Comparison of ENCODE assay signal across 1 cellular context in the genomic region with DNA sequence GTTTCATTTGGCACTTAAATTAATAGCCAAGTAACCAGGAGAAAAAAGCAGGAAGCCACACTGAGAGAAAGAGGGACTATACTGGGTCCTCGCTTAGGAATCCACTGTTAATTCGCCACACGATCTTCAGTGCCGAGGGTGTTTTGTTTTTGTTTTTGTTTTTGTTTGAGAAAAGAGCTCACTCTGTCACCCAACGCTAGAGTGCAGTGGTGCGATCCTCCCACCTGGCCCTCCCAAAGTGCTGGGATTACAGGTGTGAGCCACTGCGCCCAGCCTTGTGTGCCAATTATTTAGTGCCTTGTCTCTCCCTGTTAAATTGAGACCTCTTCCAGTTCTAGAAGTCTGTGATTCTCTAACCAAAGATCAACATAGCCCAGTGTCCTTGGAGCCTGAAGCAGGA.
TF ChIP-seq lines count a peak whose summit lies in the region.

No MANE protein-coding gene starts in this region.

TF ChIP-seq in WTC11, 78 proteins besides CTCF, POLR2A, EP300 and RAD21 (continued from another document):
- TF ChIP-seq, protein P1, sequence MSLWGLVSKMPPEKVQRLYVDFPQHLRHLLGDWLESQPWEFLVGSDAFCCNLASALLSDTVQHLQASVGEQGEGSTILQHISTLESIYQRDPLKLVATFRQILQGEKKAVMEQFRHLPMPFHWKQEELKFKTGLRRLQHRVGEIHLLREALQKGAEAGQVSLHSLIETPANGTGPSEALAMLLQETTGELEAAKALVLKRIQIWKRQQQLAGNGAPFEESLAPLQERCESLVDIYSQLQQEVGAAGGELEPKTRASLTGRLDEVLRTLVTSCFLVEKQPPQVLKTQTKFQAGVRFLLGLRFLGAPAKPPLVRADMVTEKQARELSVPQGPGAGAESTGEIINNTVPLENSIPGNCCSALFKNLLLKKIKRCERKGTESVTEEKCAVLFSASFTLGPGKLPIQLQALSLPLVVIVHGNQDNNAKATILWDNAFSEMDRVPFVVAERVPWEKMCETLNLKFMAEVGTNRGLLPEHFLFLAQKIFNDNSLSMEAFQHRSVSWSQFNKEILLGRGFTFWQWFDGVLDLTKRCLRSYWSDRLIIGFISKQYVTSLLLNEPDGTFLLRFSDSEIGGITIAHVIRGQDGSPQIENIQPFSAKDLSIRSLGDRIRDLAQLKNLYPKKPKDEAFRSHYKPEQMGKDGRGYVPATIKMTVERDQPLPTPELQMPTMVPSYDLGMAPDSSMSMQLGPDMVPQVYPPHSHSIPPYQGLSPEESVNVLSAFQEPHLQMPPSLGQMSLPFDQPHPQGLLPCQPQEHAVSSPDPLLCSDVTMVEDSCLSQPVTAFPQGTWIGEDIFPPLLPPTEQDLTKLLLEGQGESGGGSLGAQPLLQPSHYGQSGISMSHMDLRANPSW (CRISPR knock-in tag; conservative IDR thresholded peaks at IDR 0.05; ENCODE audit: low read depth) = no peak
- no peak for TF ChIP-seq KAT7 (CRISPR knock-in tag; IDR thresholded peaks at IDR 0.05; ENCODE audit: borderline replicate concordance)
